Comparison of ENCODE assay signal across 8 cellular contexts in genomic region chr17:50128441-50129302, GRCh38. TPM values are rescaled to one million over a fixed set of nuclear protein-coding genes. Genes with fewer than 3 reads are reported as not detected.
DNase-seq lines count a peak whose midpoint lies in the region; TF ChIP-seq lines count a peak whose summit lies in the region.

No MANE protein-coding gene starts in this region.

- DNase-seq in cardiac muscle cell (ENCODE audit: low read depth in 1 of 2, low spot score in 1 of 2) (peak in 1 of 2 donors; percentile 43), cardiac septum (ENCODE audit: low spot score) (no peak), choroid plexus epithelial cell (ENCODE audit: low read depth) (no peak), mesothelial cell of epicardium (ENCODE audit: low spot score in 2 of 2, unreplicated experiment in 2 of 2) (peak in 1 of 2 experiments; percentile 59), vagina (ENCODE audit: extremely low spot score in 2 of 2) (no peak), OCI-M1 (lab: John Stamatoyannopoulos, UW) (no peak), T-helper 9 cell (no peak), lower leg skin (ENCODE audit: low spot score in 2 of 2) (no peak)

- peaks cover 8% of the 10 kb centered on the region for H3K27me3 Mint-ChIP-seq in mesothelial cell of epicardium (ENCODE audit: low read depth)

- TF ChIP-seq CTCF in cardiac muscle cell (IDR thresholded peaks at IDR 0.05; ENCODE audit: low read depth, low read length) = no peak
- TF ChIP-seq CTCF in choroid plexus epithelial cell (conservative IDR thresholded peaks at IDR 0.05; ENCODE audit: low read depth, low read length) = no peak
- TF ChIP-seq CTCF in mesothelial cell of epicardium (IDR thresholded peaks at IDR 0.05; ENCODE audit: unreplicated experiment) = no peak
- no peak for TF ChIP-seq CTCF in vagina (IDR thresholded peaks at IDR 0.05)
- no peak for TF ChIP-seq CTCF in lower leg skin (IDR thresholded peaks at IDR 0.05)

- WGBS in lower leg skin, 2 donors = 24 to 29% methylated on average over 28 of the region's 28 CpGs

- H3K4me1 Mint-ChIP-seq in mesothelial cell of epicardium = peaks cover 25% of the 10 kb centered on the region

- H3K4me1 ChIP-seq in cardiac muscle cell (ENCODE audit: low read depth) (peaks cover 11% of the 10 kb centered on the region), vagina (peaks cover 38% of the 10 kb centered on the region)

- TF ChIP-seq POLR2A in vagina (IDR thresholded peaks at IDR 0.05) (no peak), lower leg skin (IDR thresholded peaks at IDR 0.05) (no peak)

- no peaks in the 10 kb centered on the region for H3K9me3 Mint-ChIP-seq in mesothelial cell of epicardium

- H3K4me3 ChIP-seq in cardiac muscle cell (peak overlapping the region; percentile 33), choroid plexus epithelial cell (ENCODE audit: low read depth, low read length) (peak overlapping the region; percentile 57), vagina (peak overlapping the region; percentile 49 to 67), lower leg skin (ENCODE audit: low read depth, poor library complexity, severe bottlenecking) (no peak overlapping the region)

- intact Hi-C loops in cardiac septum (cut with DNase I) (no loop called here), vagina (cut with DNase I) (no loop called here), lower leg skin (cut with DNase I; ENCODE audit: low total_unique reads) (no loop called here)

- H3K27ac ChIP-seq in cardiac muscle cell (no peak overlapping the region), vagina (peak overlapping the region; percentile 27)

- H3K36me3 Mint-ChIP-seq in mesothelial cell of epicardium = no peaks in the 10 kb centered on the region

- peak overlapping the region; percentile 93 for H3K4me3 Mint-ChIP-seq in mesothelial cell of epicardium

- no peaks in the 10 kb centered on the region for H3K9me3 ChIP-seq in cardiac muscle cell (ENCODE audit: low read depth)
- H3K9me3 ChIP-seq in vagina = no peaks in the 10 kb centered on the region

- H3K27me3 ChIP-seq in cardiac muscle cell (peaks cover 28% of the 10 kb centered on the region), vagina (no peaks in the 10 kb centered on the region)

- H3K36me3 ChIP-seq in cardiac muscle cell (no peaks in the 10 kb centered on the region), vagina (no peaks in the 10 kb centered on the region)

- peak overlapping the region; percentile 91 for H3K27ac Mint-ChIP-seq in mesothelial cell of epicardium

RNA-seq across cellular contexts. Expression of gene SAMD14, which starts 1.3 kb away (rescaled TPM):
- total RNA-seq in cardiac muscle cell (1.2 and 2.8 TPM in 2 replicates), cardiac septum (4.4 TPM), mesothelial cell of epicardium (17.3 to 20.0 TPM (median 19.4 TPM) in 3 replicates), vagina (4.4 TPM), lower leg skin (under 1 TPM in 1 of 4 donors, not detected in 3; 0.39 TPM)
- 2.0 and 2.5 TPM in 2 replicates for polyA plus RNA-seq in cardiac muscle cell

RNA-seq across cellular contexts. Expression of gene PPP1R9B, which starts 21.8 kb away (rescaled TPM):
- 45.6 and 59.4 TPM in 2 replicates for total RNA-seq in cardiac muscle cell
- polyA plus RNA-seq in cardiac muscle cell = 6.0 and 6.2 TPM in 2 replicates
- total RNA-seq in cardiac septum = 46.1 TPM
- total RNA-seq in mesothelial cell of epicardium = 56.4 to 58.6 TPM (median 56.6 TPM) in 3 replicates
- total RNA-seq in vagina = 37.6 TPM
- total RNA-seq in lower leg skin = 10 to 100 TPM; 20.7 to 31.9 (median 29.5) TPM

RNA-seq across cellular contexts. Expression of gene PDK2, which starts 33.5 kb away (rescaled TPM):
- total RNA-seq in cardiac muscle cell = 79.5 and 88.5 TPM in 2 replicates
- 146 and 156 TPM in 2 replicates for polyA plus RNA-seq in cardiac muscle cell
- total RNA-seq in cardiac septum = 131 TPM
- 44.6 to 46.0 TPM (median 45.4 TPM) in 3 replicates for total RNA-seq in mesothelial cell of epicardium
- 44.4 TPM for total RNA-seq in vagina
- 10 to 100 TPM; 35.6 to 86.6 (median 57.0) TPM for total RNA-seq in lower leg skin

RNA-seq across cellular contexts. Expression of gene SGCA, which starts 37.1 kb away (rescaled TPM):
- total RNA-seq in cardiac muscle cell (57.5 and 63.3 TPM in 2 replicates), cardiac septum (159 TPM), mesothelial cell of epicardium (not detected in 3 replicates), vagina (2.2 TPM), lower leg skin (1 to 10 TPM; 1.0 to 9.9 (median 5.6) TPM)
- 69.9 and 90.6 TPM in 2 replicates for polyA plus RNA-seq in cardiac muscle cell
